Comparison of ENCODE assay signal across 15 cellular contexts in genomic region chr14:32491413-32492016, GRCh38.
"Had no signal": no experiment of that assay in that cellular context is flagged by ENCODE, and none has a peak within 500 bp of the region (broad histone marks: within the 10 kb centered on the region; RNA-seq: fewer than 3 reads in every experiment).

No MANE protein-coding gene starts in this region.

- H3K36me3 ChIP-seq: adrenal gland, neural progenitor cell, ovary, stomach, transverse colon had no signal

- ATAC-seq: esophagus mucosa, left lobe of liver had no signal

- H3K27ac Mint-ChIP-seq: activated B cell treated with CpG ODN at 0.5 μM for 24 hours; dendritic cell treated with granulocyte-macrophage colony-stimulating factor and Interleukin-4, amounts not matched to agents 40 ng/mL and 50 ng/mL, for 4 days; neural progenitor cell; T-helper 1 cell treated with Interleukin-12 subunit alpha and Interleukin-12 subunit beta and Interleukin-4 antibody, amounts not matched to agents 30 μg/mL and 1 μg/mL, for 36 hours had no signal

- H3K27me3 Mint-ChIP-seq: central memory CD8-positive, alpha-beta T cell; dendritic cell treated with granulocyte-macrophage colony-stimulating factor and Interleukin-4, amounts not matched to agents 40 ng/mL and 50 ng/mL, for 4 days had no signal

- H3K4me3 ChIP-seq: adrenal gland, neural progenitor cell, ovary, skin epidermis, stomach, transverse colon had no signal

- H3K9ac ChIP-seq: neural progenitor cell had no signal

- H3K4me2 ChIP-seq: neural progenitor cell had no signal

- H3K27me3 ChIP-seq: adrenal gland, neural progenitor cell, ovary, stomach, transverse colon had no signal

- DNase-seq: activated B cell treated with CpG ODN at 0.5 μM for 24 hours; activated CD4-positive, alpha-beta T cell treated with anti-CD3 and anti-CD28 coated beads, Interleukin-2, amount 50 U/mL, for 1 hour; activated naive CD4-positive, alpha-beta T cell treated with anti-CD3 and anti-CD28 coated beads, Interleukin-2, amount 50 U/mL, for 16 hours; adrenal gland; head of caudate nucleus; ovary; stomach; transverse colon had no signal

- H3K36me3 Mint-ChIP-seq: neural progenitor cell had no signal

- H3K4me3 Mint-ChIP-seq: activated B cell treated with CpG ODN at 0.5 μM for 24 hours; central memory CD8-positive, alpha-beta T cell; dendritic cell treated with granulocyte-macrophage colony-stimulating factor and Interleukin-4, amounts not matched to agents 40 ng/mL and 50 ng/mL, for 4 days; neural progenitor cell; T-helper 1 cell treated with Interleukin-12 subunit alpha and Interleukin-12 subunit beta and Interleukin-4 antibody, amounts not matched to agents 30 μg/mL and 1 μg/mL, for 36 hours had no signal

- H3K4me1 ChIP-seq: neural progenitor cell had no signal

- H3K4me1 Mint-ChIP-seq: activated B cell treated with CpG ODN at 0.5 μM for 24 hours; central memory CD8-positive, alpha-beta T cell; neural progenitor cell had no signal

- H3K9me3 ChIP-seq: adrenal gland, ovary, stomach, transverse colon had no signal

- H3K27ac ChIP-seq: adrenal gland, neural progenitor cell, ovary, skin epidermis, stomach, transverse colon had no signal

- H3K9me3 Mint-ChIP-seq: dendritic cell treated with granulocyte-macrophage colony-stimulating factor and Interleukin-4, amounts not matched to agents 40 ng/mL and 50 ng/mL, for 4 days; T-helper 1 cell treated with Interleukin-12 subunit alpha and Interleukin-12 subunit beta and Interleukin-4 antibody, amounts not matched to agents 30 μg/mL and 1 μg/mL, for 36 hours had no signal
